9 cellular contexts compared by ENCODE assay signal in the genomic region with DNA sequence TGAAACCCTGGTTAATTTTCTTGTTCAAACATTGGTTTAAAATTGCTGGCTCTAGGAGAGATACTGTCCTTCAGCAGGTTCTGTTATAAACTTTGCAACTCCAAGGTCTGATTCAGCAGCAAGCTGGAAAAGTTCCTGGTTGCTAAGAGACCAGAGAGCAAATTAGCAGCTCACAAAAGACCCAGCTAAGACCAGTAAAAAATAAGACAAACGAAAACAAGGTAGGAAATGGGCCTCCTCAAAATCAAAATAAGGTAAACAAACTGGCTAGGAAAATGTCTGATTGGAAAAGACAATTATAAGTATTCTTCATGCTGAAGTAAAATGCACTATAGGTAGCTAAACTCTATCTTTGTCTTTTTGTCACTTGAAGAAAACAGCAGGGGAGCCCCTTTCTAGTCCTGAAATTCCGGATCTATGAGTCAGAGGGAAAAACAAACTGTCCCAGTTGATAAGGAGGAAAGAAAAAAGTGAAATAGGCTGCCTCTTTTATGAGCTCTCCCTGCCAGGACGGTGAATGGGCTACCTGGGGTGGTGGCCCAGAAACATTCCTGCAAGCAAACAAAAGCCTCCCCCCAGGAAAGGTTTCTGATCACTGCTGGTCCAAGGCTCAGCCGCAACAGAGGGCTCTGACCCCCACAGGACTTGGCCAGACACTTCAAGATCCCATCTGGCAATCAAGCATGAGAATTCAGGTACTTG. TPM values are rescaled to one million over a fixed set of nuclear protein-coding genes. Genes with fewer than 3 reads are reported as not detected.
DNase-seq lines count a peak whose midpoint lies in the region; ATAC-seq and TF ChIP-seq lines count a peak whose summit lies in the region.
"Had no signal": no experiment of that assay in that cellular context is flagged by ENCODE, and none has a peak within 500 bp of the region (broad histone marks: within the 10 kb centered on the region; RNA-seq: fewer than 3 reads in every experiment).

No MANE protein-coding gene starts in this region.

- H3K4me1 ChIP-seq in SJSA1 (replicated peaks), result peaks cover 23% of the 10 kb centered on the region
- H3K4me1 ChIP-seq in left ventricle myocardium inferior, result peaks cover 27% of the 10 kb centered on the region
- peaks cover 10% of the 10 kb centered on the region for H3K4me1 ChIP-seq in prostate gland (replicated peaks)
- H3K4me1 ChIP-seq in ascending aorta, result peaks cover 4% of the 10 kb centered on the region in 2 donors

- no peak for ATAC-seq in GM21737 (IDR thresholded peaks at IDR 0.05; ENCODE audit: unreplicated experiment)

- H3K9me3 ChIP-seq in SJSA1 (replicated peaks) (no peaks in the 10 kb centered on the region), left ventricle myocardium inferior (replicated peaks) (no peaks in the 10 kb centered on the region), prostate gland (no peaks in the 10 kb centered on the region), ascending aorta (no peaks in the 10 kb centered on the region)
- H3K9me3 ChIP-seq: thoracic aorta had no signal

- TF ChIP-seq POLR2A in prostate gland (IDR thresholded peaks at IDR 0.05), result no peak

- H3K36me3 ChIP-seq in SJSA1 (no peaks in the 10 kb centered on the region), left ventricle myocardium inferior (no peaks in the 10 kb centered on the region), prostate gland (no peaks in the 10 kb centered on the region), ascending aorta (no peaks in the 10 kb centered on the region)
- H3K36me3 ChIP-seq: thoracic aorta had no signal

- 21% methylated on average over 4 of the region's 4 CpGs for WGBS in prostate gland

- DNase-seq in GM03348 (ENCODE audit: low spot score) (peak; percentile 38), SJSA1 (ENCODE audit: low read depth in 1 of 2, low spot score in 2 of 2) (peak; percentile 54 to 85), left ventricle myocardium inferior (no peak), prostate gland (ENCODE audit: low spot score) (peak; percentile 34), NCI-H128 (lab: John Stamatoyannopoulos, UW; ENCODE audit: unreplicated experiment) (no peak), ascending aorta (ENCODE audit: low spot score in 2 of 2) (no peak)
- DNase-seq in stimulated activated CD4-positive, alpha-beta T cell treated with anti-CD3 and anti-CD28 coated beads, Interleukin-2, amount 100 ng/mL, for 48 hours, result no peak

- H3K4me3 ChIP-seq in SJSA1, result no peak overlapping the region
- peak overlapping the region; percentile 61 for H3K4me3 ChIP-seq in left ventricle myocardium inferior
- H3K4me3 ChIP-seq in prostate gland, result no peak overlapping the region
- no peak overlapping the region for H3K4me3 ChIP-seq in ascending aorta
- H3K4me3 ChIP-seq: thoracic aorta had no signal

- no peaks in the 10 kb centered on the region for H3K27me3 ChIP-seq in SJSA1 (replicated peaks)
- H3K27me3 ChIP-seq in left ventricle myocardium inferior (ENCODE audit: low read depth), result no peaks in the 10 kb centered on the region
- H3K27me3 ChIP-seq in prostate gland (replicated peaks; ENCODE audit: insufficient read depth), result no peaks in the 10 kb centered on the region
- H3K27me3 ChIP-seq in ascending aorta, result no peaks in the 10 kb centered on the region

- intact Hi-C loops in left ventricle myocardium inferior (cut with micrococcal nuclease), result no loop called here
- intact Hi-C loops in prostate gland (cut with DNase I), result no loop called here
- intact Hi-C loops in ascending aorta (cut with DNase I), result no loop called here

- no peak for TF ChIP-seq CTCF in left ventricle myocardium inferior (IDR thresholded peaks at IDR 0.05; ENCODE audit: borderline replicate concordance)
- TF ChIP-seq CTCF in prostate gland (IDR thresholded peaks at IDR 0.05), result no peak
- no peak for TF ChIP-seq CTCF in ascending aorta (IDR thresholded peaks at IDR 0.05)

- H3K27ac ChIP-seq in SJSA1 (peak overlapping the region; percentile 87), left ventricle myocardium inferior (replicated peaks) (peak overlapping the region; percentile 89), prostate gland (peak overlapping the region; percentile 51 to 69), ascending aorta (no peak overlapping the region)
- H3K27ac ChIP-seq: thoracic aorta had no signal

RNA-seq across cellular contexts. Expression of a gene that starts 41.6 kb away (rescaled TPM):
- 0.47 TPM in 1 of 2 replicates, not detected in the other for total RNA-seq in SJSA1 (2014; rRNA removed; shearing (Covaris generic))
- total RNA-seq in left ventricle myocardium inferior (0.27 TPM), prostate gland (1 to 10 TPM in 1 of 2 donors, under 1 TPM in 1; 0.46 to 1.6 TPM), ascending aorta (0.53 TPM)

RNA-seq across cellular contexts. Expression of a gene that starts 44.9 kb away (rescaled TPM):
- total RNA-seq in SJSA1 (2014; rRNA removed; shearing (Covaris generic)), result not detected in 2 replicates
- total RNA-seq in left ventricle myocardium inferior (not detected), prostate gland (not detected), ascending aorta (not detected)
- total RNA-seq: thoracic aorta had no signal

RNA-seq across cellular contexts. Expression of a gene that starts 55.6 kb away (rescaled TPM):
- not detected in 2 replicates for total RNA-seq in SJSA1 (2014; rRNA removed; shearing (Covaris generic))
- total RNA-seq in left ventricle myocardium inferior (219 TPM), prostate gland (1 to 10 TPM in 1 of 2 donors, not detected in 1; 2.0 TPM), ascending aorta (not detected)
- total RNA-seq: thoracic aorta had no signal

Comparison
In these comparisons a context has a peak if more than half of its experiments do, and no peak if none do; other contexts are left out.
1. DNase-seq: peak in GM03348 (single experiment), SJSA1 (2 of 2) and prostate gland (single experiment); none in left ventricle myocardium inferior (single experiment), stimulated activated CD4-positive, alpha-beta T cell treated with anti-CD3 and anti-CD28 coated beads, Interleukin-2, amount 100 ng/mL, for 48 hours (0 of 2), NCI-H128 (single experiment) and ascending aorta (0 of 2).
2. H3K27ac ChIP-seq: peak in SJSA1 (single experiment), left ventricle myocardium inferior (single experiment) and prostate gland (2 of 2); none in ascending aorta (0 of 2).
3. RNA of a gene that starts 55.6 kb away (total RNA-seq): 219 TPM in left ventricle myocardium inferior (single experiment); 2.0 TPM in prostate gland, not detected in SJSA1 and not detected in ascending aorta (single experiment); every median in the first group is over 10 times any median in the second.